ENCODE assay signal across 17 cellular contexts in genomic region chr2:58701688-58702301, GRCh38.
DNase-seq lines count a peak whose midpoint lies in the region; ATAC-seq and TF ChIP-seq lines count a peak whose summit lies in the region.
"Had no signal": no experiment of that assay in that cellular context is flagged by ENCODE, and none has a peak within 500 bp of the region (broad histone marks: within the 10 kb centered on the region; RNA-seq: fewer than 3 reads in every experiment).

No MANE protein-coding gene starts in this region.

- H3K36me3 Mint-ChIP-seq in natural killer cell treated with Interleukin-12 subunit alpha and Interleukin-12 subunit beta and Interleukin-15 and Interleukin-18, amount 100 ng/mL, for 72 hours = no peaks in the 10 kb centered on the region
- H3K36me3 Mint-ChIP-seq: activated naive CD8-positive, alpha-beta T cell treated with anti-CD3 and anti-CD28 coated beads, Interleukin-2, amount 10 ng/mL, durations not matched to agents 7 days and 5 days had no signal

- peak; percentile 11 for DNase-seq in Daoy (ENCODE audit: low read depth)
- DNase-seq in astrocyte of the spinal cord (ENCODE audit: low read depth, low spot score) = peak; percentile 12
- DNase-seq in ureter (ENCODE audit: low spot score) = no peak
- no peak for DNase-seq in cerebellar cortex (ENCODE audit: low spot score)
- DNase-seq in GM13977 (ENCODE audit: low spot score) = no peak
- DNase-seq in natural killer cell treated with Interleukin-12 subunit alpha and Interleukin-12 subunit beta and Interleukin-15 and Interleukin-18, amount 100 ng/mL, for 72 hours (ENCODE audit: low spot score) = no peak
- DNase-seq: activated naive CD8-positive, alpha-beta T cell treated with anti-CD3 and anti-CD28 coated beads, Interleukin-2, amount 10 ng/mL, durations not matched to agents 7 days and 5 days; erythroblast; NCI-H1048; NCI-H2227 treated with DMSO at 0.1 percent for 48 hours; stimulated activated CD4-positive, alpha-beta T cell treated with anti-CD3 and anti-CD28 coated beads, Interleukin-2, amount 100 ng/mL, for 24 hours; trophoblast cell had no signal

- H3K9me3 Mint-ChIP-seq in natural killer cell treated with Interleukin-12 subunit alpha and Interleukin-12 subunit beta and Interleukin-15 and Interleukin-18, amount 100 ng/mL, for 72 hours = no peaks in the 10 kb centered on the region
- H3K9me3 Mint-ChIP-seq: activated naive CD8-positive, alpha-beta T cell treated with anti-CD3 and anti-CD28 coated beads, Interleukin-2, amount 10 ng/mL, durations not matched to agents 7 days and 5 days; nephron had no signal

- no peak overlapping the region for H3K27ac Mint-ChIP-seq in natural killer cell treated with Interleukin-12 subunit alpha and Interleukin-12 subunit beta and Interleukin-15 and Interleukin-18, amount 100 ng/mL, for 72 hours
- H3K27ac Mint-ChIP-seq: activated naive CD8-positive, alpha-beta T cell treated with anti-CD3 and anti-CD28 coated beads, Interleukin-2, amount 10 ng/mL, durations not matched to agents 7 days and 5 days; nephron had no signal

- no peaks in the 10 kb centered on the region for H3K4me1 Mint-ChIP-seq in natural killer cell treated with Interleukin-12 subunit alpha and Interleukin-12 subunit beta and Interleukin-15 and Interleukin-18, amount 100 ng/mL, for 72 hours (ENCODE audit: low read depth in 2 of 2)
- H3K4me1 Mint-ChIP-seq: nephron had no signal

- TF ChIP-seq CTCF in astrocyte of the spinal cord (IDR thresholded peaks at IDR 0.05; ENCODE audit: low read depth, low read length) (no peak), GM13977 (IDR thresholded peaks at IDR 0.05; ENCODE audit: extremely low read depth, insufficient read depth, missing control alignments) (no peak)

- no peak overlapping the region for H3K4me3 ChIP-seq in astrocyte of the spinal cord (ENCODE audit: low read depth, low read length)

- no peak overlapping the region for H3K4me3 Mint-ChIP-seq in natural killer cell treated with Interleukin-12 subunit alpha and Interleukin-12 subunit beta and Interleukin-15 and Interleukin-18, amount 100 ng/mL, for 72 hours
- H3K4me3 Mint-ChIP-seq: activated naive CD8-positive, alpha-beta T cell treated with anti-CD3 and anti-CD28 coated beads, Interleukin-2, amount 10 ng/mL, durations not matched to agents 7 days and 5 days; nephron had no signal

- in situ Hi-C loops in astrocyte of the spinal cord (cut with HindIII; ENCODE audit: low sequenced_read_pairs) (no loop called here), GM13977 (cut with MboI; ENCODE audit: low pct_unique_long_range_greater_than_20kb, low sequenced_read_pairs, unreplicated experiment) (no loop called here)

- H3K27me3 Mint-ChIP-seq in natural killer cell treated with Interleukin-12 subunit alpha and Interleukin-12 subunit beta and Interleukin-15 and Interleukin-18, amount 100 ng/mL, for 72 hours = peaks cover 0 to 9% of the 10 kb centered on the region in 2 donors

- ATAC-seq in GM19468 (IDR thresholded peaks at IDR 0.05; ENCODE audit: extremely low read depth, unreplicated experiment) (peak; percentile 51), HG03135 (IDR thresholded peaks at IDR 0.05; ENCODE audit: unreplicated experiment) (peak; percentile 63)
- no peak for ATAC-seq in natural killer cell treated with Interleukin-12 subunit alpha and Interleukin-12 subunit beta and Interleukin-15 and Interleukin-18, amount 100 ng/mL, for 72 hours
- ATAC-seq: activated CD4-positive, CD25-positive, alpha-beta regulatory T cell treated with anti-CD3 and anti-CD28 coated beads, Interleukin-2, amount 50 U/mL, for 24 hours; left lobe of liver had no signal

Comparison
In these comparisons a context has a peak if more than half of its experiments do, and no peak if none do; other contexts are left out.
1. DNase-seq: peak in Daoy (single experiment) and astrocyte of the spinal cord (single experiment); none in ureter (single experiment), cerebellar cortex (single experiment), GM13977 (single experiment) and natural killer cell treated with Interleukin-12 subunit alpha and Interleukin-12 subunit beta and Interleukin-15 and Interleukin-18, amount 100 ng/mL, for 72 hours (single experiment).
2. ATAC-seq: peak in GM19468 (single experiment) and HG03135 (single experiment); none in natural killer cell treated with Interleukin-12 subunit alpha and Interleukin-12 subunit beta and Interleukin-15 and Interleukin-18, amount 100 ng/mL, for 72 hours (0 of 2).